In the genomic region with DNA sequence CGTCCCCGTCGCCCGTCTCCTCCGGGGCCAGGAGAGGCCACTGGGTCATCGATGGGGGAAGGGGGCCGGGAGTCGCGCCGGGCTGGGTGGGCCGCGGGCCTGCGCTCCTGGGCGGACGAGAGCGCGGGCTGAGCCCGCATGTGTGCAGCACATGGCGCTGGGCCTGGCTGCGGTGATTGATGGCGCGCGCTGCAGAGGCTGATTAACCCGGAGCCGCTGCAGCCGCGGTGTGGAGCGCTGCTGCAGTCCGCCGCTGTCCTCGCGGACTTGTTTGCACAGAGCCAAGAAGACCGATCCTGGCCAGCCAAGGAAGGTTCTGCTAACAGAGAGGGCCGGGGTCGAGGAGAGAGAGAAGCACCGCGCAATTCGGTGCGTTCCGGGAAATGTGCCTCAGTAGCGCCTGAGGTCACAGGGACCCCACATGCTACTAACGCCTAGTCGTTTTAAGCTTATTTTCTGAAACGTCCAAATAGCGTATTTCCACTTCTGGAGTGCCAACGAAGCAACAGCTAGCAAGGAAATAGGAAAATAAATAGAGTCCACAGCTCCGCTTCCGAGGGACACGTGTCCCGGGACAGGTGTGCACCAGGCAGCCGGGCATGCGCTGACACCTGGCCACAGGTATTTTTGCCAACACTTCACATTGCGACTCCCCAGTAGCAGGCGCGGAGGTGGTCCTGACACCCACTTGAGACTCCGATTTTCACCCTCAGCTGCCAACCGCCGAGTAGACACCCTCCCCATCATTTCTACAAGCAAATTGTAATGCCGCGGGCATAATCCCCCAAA, we compare ENCODE assay signal across 12 cellular contexts. TPM values are rescaled to one million over a fixed set of nuclear protein-coding genes. Genes with fewer than 3 reads are reported as not detected.
A peak's percentile ranks its signal among the peaks of the same experiment; 100 is the strongest.
DNase-seq lines count a peak whose midpoint lies in the region; ATAC-seq and TF ChIP-seq lines count a peak whose summit lies in the region.
"Had no signal": no experiment of that assay in that cellular context is flagged by ENCODE, and none has a peak within 500 bp of the region (broad histone marks: within the 10 kb centered on the region; RNA-seq: fewer than 3 reads in every experiment).

No MANE protein-coding gene starts in this region.

- no peak overlapping the region for H3K18ac ChIP-seq in mesenchymal stem cell (ENCODE audit: low read depth in 1 of 2, low read length in 2 of 2)

- no peak overlapping the region for H3K9ac ChIP-seq in mesenchymal stem cell (ENCODE audit: low read length)

- 3% methylated on average over 60 of the region's 60 CpGs for WGBS in mesenchymal stem cell

- H3K4me2 ChIP-seq in mesenchymal stem cell (ENCODE audit: low read length, poor library complexity, severe bottlenecking), result peak overlapping the region; percentile 35

- no peak overlapping the region for H4K91ac ChIP-seq in mesenchymal stem cell (ENCODE audit: low read length)

- H3K4me3 Mint-ChIP-seq in central memory CD8-positive, alpha-beta T cell, result peak overlapping the region; percentile 10

- no peak overlapping the region for H2BK12ac ChIP-seq in mesenchymal stem cell (ENCODE audit: low read length in 2 of 2)

- no peak overlapping the region for H2BK15ac ChIP-seq in mesenchymal stem cell (ENCODE audit: low read depth, poor library complexity, severe bottlenecking)

- H3K4me1 ChIP-seq in mesenchymal stem cell (ENCODE audit: control insufficient read depth, insufficient read depth, low read depth, low read length) (peaks cover 46% of the 10 kb centered on the region), upper lobe of right lung (peaks cover 34% of the 10 kb centered on the region)

- no peaks in the 10 kb centered on the region for H3K79me1 ChIP-seq in mesenchymal stem cell (replicated peaks; ENCODE audit: low read length, poor library complexity, severe bottlenecking)

- H4K8ac ChIP-seq in mesenchymal stem cell (ENCODE audit: low read length), result no peak overlapping the region

- H2BK5ac ChIP-seq in mesenchymal stem cell (ENCODE audit: low read depth, low read length, poor library complexity, severe bottlenecking), result no peak overlapping the region

- peak overlapping the region in 1 of 2 experiments; percentile 52 for H3K4me3 ChIP-seq in mesenchymal stem cell (ENCODE audit: insufficient read depth in 1 of 2, low read depth in 1 of 2, low read length in 2 of 2)
- no peak overlapping the region for H3K4me3 ChIP-seq in upper lobe of right lung
- H3K4me3 ChIP-seq: left lung had no signal

- H3K9me3 ChIP-seq in mesenchymal stem cell (ENCODE audit: control insufficient read depth, low read length) (no peaks in the 10 kb centered on the region), upper lobe of right lung (no peaks in the 10 kb centered on the region)
- H3K9me3 ChIP-seq: left lung had no signal

- H3K36me3 Mint-ChIP-seq in central memory CD8-positive, alpha-beta T cell (ENCODE audit: insufficient read depth), result peaks cover 9% of the 10 kb centered on the region

- ATAC-seq in left ventricle myocardium superior, result peak; percentile 23
- ATAC-seq in Right ventricle myocardium superior (ENCODE audit: poor library complexity), result no peak
- ATAC-seq in central memory CD8-positive, alpha-beta T cell (replicated peaks; ENCODE audit: extremely low read depth, poor library complexity, severe bottlenecking), result no peak
- no peak for ATAC-seq in upper lobe of right lung
- no peak for ATAC-seq in HG03342 (IDR thresholded peaks at IDR 0.05; ENCODE audit: unreplicated experiment)
- ATAC-seq: left lung had no signal

- H3K23ac ChIP-seq in mesenchymal stem cell (ENCODE audit: low read length in 2 of 2), result peak overlapping the region in 1 of 2 experiments; percentile 55

- H3K27ac Mint-ChIP-seq in central memory CD8-positive, alpha-beta T cell (ENCODE audit: low read depth), result no peak overlapping the region

- no peak overlapping the region for H2AK5ac ChIP-seq in mesenchymal stem cell (ENCODE audit: low read length, severe bottlenecking)

- H3K27me3 ChIP-seq in mesenchymal stem cell (ENCODE audit: control insufficient read depth in 1 of 2, insufficient read depth in 1 of 2, low read length in 2 of 2) (peaks cover 93 to 94% of the 10 kb centered on the region in 2 experiments), upper lobe of right lung (peaks cover 97% of the 10 kb centered on the region)

- no peak for DNase-seq in left ventricle myocardium superior
- no peak for DNase-seq in Right ventricle myocardium superior
- DNase-seq in central memory CD8-positive, alpha-beta T cell (ENCODE audit: low spot score in 2 of 2), result no peak
- DNase-seq in mesenchymal stem cell, result peak; percentile 33
- peak; percentile 54 for DNase-seq in upper lobe of right lung
- DNase-seq in COR-L47 (lab: John Stamatoyannopoulos, UW), result no peak
- DNase-seq in NK-92 (lab: John Stamatoyannopoulos, UW; ENCODE audit: unreplicated experiment), result no peak
- DNase-seq: caudate nucleus, NCI-H510A had no signal

- peak overlapping the region; percentile 65 for H2AFZ ChIP-seq in mesenchymal stem cell (ENCODE audit: low read depth, low read length)

- no peaks in the 10 kb centered on the region for H3K9me3 Mint-ChIP-seq in central memory CD8-positive, alpha-beta T cell

- H3K14ac ChIP-seq in mesenchymal stem cell (ENCODE audit: low read length in 2 of 2), result no peak overlapping the region

- TF ChIP-seq CTCF in upper lobe of right lung (IDR thresholded peaks at IDR 0.05), result no peak

- H3K27ac ChIP-seq in mesenchymal stem cell (ENCODE audit: low read length, poor library complexity, severe bottlenecking) (no peak overlapping the region), upper lobe of right lung (no peak overlapping the region)
- H3K27ac ChIP-seq: left lung, VCaP had no signal

- H3K36me3 ChIP-seq in mesenchymal stem cell (ENCODE audit: control insufficient read depth in 1 of 2, insufficient read depth in 2 of 2, low read depth in 1 of 2, low read length in 2 of 2), result no peaks in the 10 kb centered on the region
- H3K36me3 ChIP-seq in upper lobe of right lung, result no peaks in the 10 kb centered on the region
- H3K36me3 ChIP-seq: left lung had no signal

- intact Hi-C loops in left ventricle myocardium superior (cut with micrococcal nuclease), result no loop called here
- intact Hi-C loops in Right ventricle myocardium superior (cut with DNase I), result no loop called here
- intact Hi-C loops in upper lobe of right lung (cut with DNase I), result no loop called here

- no peak overlapping the region for H2BK120ac ChIP-seq in mesenchymal stem cell (ENCODE audit: low read depth, low read length)

- no peak overlapping the region for H3K4ac ChIP-seq in mesenchymal stem cell (ENCODE audit: low read depth in 1 of 2, low read length in 2 of 2)

- peaks cover 89% of the 10 kb centered on the region for H3K27me3 Mint-ChIP-seq in central memory CD8-positive, alpha-beta T cell

- H3K4me1 Mint-ChIP-seq in central memory CD8-positive, alpha-beta T cell, result peaks cover 17% of the 10 kb centered on the region

RNA-seq across cellular contexts. Expression of gene MNX1, which starts 6.2 kb away (rescaled TPM):
- total RNA-seq in left ventricle myocardium superior (not detected), Right ventricle myocardium superior (not detected), upper lobe of right lung (0.93 TPM)
- polyA plus RNA-seq in mesenchymal stem cell (2013, experiment 1 of 2), result not detected
- polyA plus RNA-seq in mesenchymal stem cell (2013, experiment 2 of 2), result not detected

RNA-seq across cellular contexts. Expression of gene NOM1, which starts 54.7 kb away (rescaled TPM):
- total RNA-seq in left ventricle myocardium superior (7.8 TPM), Right ventricle myocardium superior (9.7 TPM), upper lobe of right lung (20.6 TPM)
- polyA plus RNA-seq in mesenchymal stem cell (2013, experiment 1 of 2), result 8.6 TPM
- polyA plus RNA-seq in mesenchymal stem cell (2013, experiment 2 of 2), result 7.6 TPM

Comparison
In these comparisons a context has a peak if more than half of its experiments do, and no peak if none do; other contexts are left out.
1. DNase-seq: peak in mesenchymal stem cell (single experiment) and upper lobe of right lung (single experiment); none in left ventricle myocardium superior (single experiment), Right ventricle myocardium superior (single experiment), central memory CD8-positive, alpha-beta T cell (0 of 2), COR-L47 (single experiment) and NK-92 (single experiment).